In genomic region chr9:83623634-83623991, GRCh38 we compare ENCODE assay signal across 8 cellular contexts. TPM values are rescaled to one million over a fixed set of nuclear protein-coding genes. Genes with fewer than 3 reads are reported as not detected.
DNase-seq lines count a peak whose midpoint lies in the region; ATAC-seq and TF ChIP-seq lines count a peak whose summit lies in the region.

No MANE protein-coding gene starts in this region.

- intact Hi-C loops in lower lobe of right lung (cut with DNase I) = no loop called here

- H3K9me3 Mint-ChIP-seq in type B pancreatic cell = no peaks in the 10 kb centered on the region

- H3K4me3 Mint-ChIP-seq in type B pancreatic cell = peak overlapping the region; percentile 93

- peaks cover 5% of the 10 kb centered on the region; the same call in 1 of the 2 replicates for H3F3A ChIP-seq in Loucy (ENCODE audit: low read depth)

- no peaks in the 10 kb centered on the region for H4K20me1 ChIP-seq in Loucy (ENCODE audit: insufficient read depth, low read length, poor library complexity, severe bottlenecking)

- H3K9me3 ChIP-seq in Loucy (ENCODE audit: insufficient read depth, low read depth, low read length) (no peaks in the 10 kb centered on the region), lower lobe of right lung (no peaks in the 10 kb centered on the region)

- H3K4me1 ChIP-seq in Loucy (ENCODE audit: insufficient read depth, low read length, poor library complexity, severe bottlenecking) (peaks cover 45% of the 10 kb centered on the region), lower lobe of right lung (peaks cover 12% of the 10 kb centered on the region)

- H3K4me3 ChIP-seq in H7 (ENCODE audit: insufficient read depth, low read depth, low read length) (peak overlapping the region; percentile 82), Loucy (ENCODE audit: low read length, poor library complexity, severe bottlenecking) (peak overlapping the region; percentile 76), cardiac fibroblast (replicated peaks in 1 of 2; ENCODE audit: low read depth in 2 of 2, low read length in 2 of 2) (peak overlapping the region; percentile 64 to 71), lower lobe of right lung (peak overlapping the region; percentile 88)

- peak overlapping the region; percentile 68 for H3K27ac Mint-ChIP-seq in type B pancreatic cell

- peaks cover 4% of the 10 kb centered on the region for H3K36me3 Mint-ChIP-seq in type B pancreatic cell

- peak overlapping the region; percentile 94 for H3K27ac ChIP-seq in lower lobe of right lung

- H2AFZ ChIP-seq in Loucy (ENCODE audit: low read length) = peak overlapping the region; percentile 88

- TF ChIP-seq CTCF in Loucy (conservative IDR thresholded peaks at IDR 0.05; ENCODE audit: low read length) = no peak
- TF ChIP-seq CTCF in cardiac fibroblast (IDR thresholded peaks at IDR 0.05; ENCODE audit: low read depth, low read length) = no peak
- no peak for TF ChIP-seq CTCF in lower lobe of right lung (IDR thresholded peaks at IDR 0.05)
- no peak for TF ChIP-seq CTCF in type B pancreatic cell (conservative IDR thresholded peaks at IDR 0.05)

- peak overlapping the region; percentile 89 for H3K4me2 ChIP-seq in Loucy (ENCODE audit: low read depth, low read length, poor library complexity, severe bottlenecking)

- DNase-seq in H7 = no peak
- no peak for DNase-seq in cardiac fibroblast (ENCODE audit: low read depth in 2 of 2)
- DNase-seq in lower lobe of right lung = no peak
- no peak for DNase-seq in type B pancreatic cell (ENCODE audit: extremely low spot score, unreplicated experiment)
- no peak for DNase-seq in stimulated activated CD4-positive, alpha-beta T cell treated with anti-CD3 and anti-CD28 coated beads, Interleukin-4, amount 100 ng/mL, for 24 hours
- no peak for DNase-seq in GOT3 (lab: John Stamatoyannopoulos, UW)

- H3K9ac ChIP-seq in Loucy (ENCODE audit: low read depth, low read length, poor library complexity, severe bottlenecking) = peak overlapping the region; percentile 95

- H3K9me2 ChIP-seq in Loucy (replicated peaks; ENCODE audit: low read depth, low read length) = no peaks in the 10 kb centered on the region

- ATAC-seq in GM18502 (IDR thresholded peaks at IDR 0.05; ENCODE audit: poor library complexity, unreplicated experiment) (peak; percentile 20), lower lobe of right lung (peak; percentile 12 to 20)

- H3K27me3 ChIP-seq in H7 (ENCODE audit: control insufficient read depth, insufficient read depth, low read length) (no peaks in the 10 kb centered on the region), Loucy (ENCODE audit: insufficient read depth, low read length, poor library complexity, severe bottlenecking) (no peaks in the 10 kb centered on the region), lower lobe of right lung (ENCODE audit: low read depth) (no peaks in the 10 kb centered on the region)

- H3K27me3 Mint-ChIP-seq in type B pancreatic cell = peaks cover 7% of the 10 kb centered on the region

- H3K36me3 ChIP-seq in H7 (replicated peaks; ENCODE audit: control insufficient read depth, insufficient read depth, low read length) = no peaks in the 10 kb centered on the region
- H3K36me3 ChIP-seq in Loucy (ENCODE audit: insufficient read depth, low read length) = no peaks in the 10 kb centered on the region; the same call in 1 of the 2 replicates
- peaks cover 15% of the 10 kb centered on the region for H3K36me3 ChIP-seq in lower lobe of right lung

- H3K79me2 ChIP-seq in Loucy (ENCODE audit: insufficient read depth, low read length) = peaks cover 10% of the 10 kb centered on the region; the same call in 1 of the 2 replicates

- peaks cover 14% of the 10 kb centered on the region for H3K4me1 Mint-ChIP-seq in type B pancreatic cell (ENCODE audit: unreplicated experiment)

RNA-seq across cellular contexts. Expression of gene IDNK, which starts 0.7 kb away (rescaled TPM):
- 0.78 and 1.4 TPM in 2 replicates for total RNA-seq in H7 (2014; rRNA removed; shearing (Covaris generic))
- total RNA-seq in lower lobe of right lung = 4.2 TPM
- total RNA-seq in type B pancreatic cell (ENCODE audit: low replicate concordance) = 4.4 TPM in 2 replicates
